ENCODE assay signal across 14 cellular contexts in genomic region chr3:100455841-100456550, GRCh38.
"Had no signal": no experiment of that assay in that cellular context is flagged by ENCODE, and none has a peak within 500 bp of the region (broad histone marks: within the 10 kb centered on the region; RNA-seq: fewer than 3 reads in every experiment).

No MANE protein-coding gene starts in this region.

- H3K27me3 ChIP-seq: body of pancreas, neutrophil, right atrium auricular region had no signal

- H3K9me3 ChIP-seq: body of pancreas, lower lobe of right lung, neutrophil, right atrium auricular region had no signal

- DNase-seq: activated CD8-positive, alpha-beta memory T cell treated with anti-CD3 and anti-CD28 coated beads for 24 hours; activated naive CD4-positive, alpha-beta T cell treated with anti-CD3 and anti-CD28 coated beads for 36 hours; activated T-cell treated with anti-CD3 and anti-CD28 coated beads for 4 hours; amniotic stem cell; body of pancreas; effector memory CD4-positive, alpha-beta T cell; hippocampal formation; lower lobe of right lung; naive thymus-derived CD8-positive, alpha-beta T cell; small intestine; T-helper 9 cell had no signal

- H3K4me3 ChIP-seq: body of pancreas, lower lobe of right lung, right atrium auricular region had no signal

- H3K27ac ChIP-seq: body of pancreas, lower lobe of right lung, neutrophil, right atrium auricular region, VCaP had no signal

- H3K4me1 ChIP-seq: body of pancreas, lower lobe of right lung, right atrium auricular region had no signal

- H3K36me3 ChIP-seq: lower lobe of right lung, neutrophil, right atrium auricular region had no signal
